Comparison of ENCODE assay signal across 28 cellular contexts in the genomic region with DNA sequence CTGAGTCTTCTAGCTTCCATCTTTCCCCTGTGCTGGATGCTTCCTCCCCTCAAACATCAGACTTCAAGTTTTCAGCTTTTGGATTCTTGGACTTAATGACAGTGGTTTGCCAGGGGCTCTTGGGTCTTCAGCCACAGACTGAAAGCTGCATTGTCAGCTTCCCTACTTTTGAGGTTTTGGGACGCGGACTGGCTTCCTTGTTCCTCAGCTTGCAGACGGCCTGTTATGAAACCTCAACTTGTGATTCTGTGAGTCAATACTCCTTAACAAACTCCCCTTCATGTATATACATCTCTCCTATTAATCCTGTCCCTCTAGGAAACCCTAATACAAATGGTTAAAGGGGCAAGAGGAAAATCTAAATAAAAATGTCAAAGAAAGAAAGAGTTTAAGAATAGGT.
DNase-seq lines count a peak whose midpoint lies in the region; ATAC-seq and TF ChIP-seq lines count a peak whose summit lies in the region.
"Had no signal": no experiment of that assay in that cellular context is flagged by ENCODE, and none has a peak within 500 bp of the region (broad histone marks: within the 10 kb centered on the region; RNA-seq: fewer than 3 reads in every experiment).

No MANE protein-coding gene starts in this region.

- H3K36me3 ChIP-seq in lung (ENCODE audit: control insufficient read depth in 2 of 2, insufficient read depth in 2 of 2, low read length in 2 of 2) (no peaks in the 10 kb centered on the region), upper lobe of right lung (no peaks in the 10 kb centered on the region)
- H3K36me3 ChIP-seq: breast epithelium, colonic mucosa, HAP-1, neutrophil, prostate gland, uterus had no signal

- ATAC-seq in lung (ENCODE audit: insufficient read depth, low FRiP score) (peak; percentile 27), upper lobe of right lung (peak; percentile 74), GM18861 (IDR thresholded peaks at IDR 0.05; ENCODE audit: unreplicated experiment) (no peak)
- ATAC-seq: activated CD8-positive, alpha-beta T cell treated with anti-CD3 and anti-CD28 coated beads for 36 hours; activated T-helper 17 cell treated with anti-CD3 and anti-CD28 coated beads, Interleukin-2, amount 50 U/mL, for 72 hours; effector memory CD8-positive, alpha-beta T cell; esophagus mucosa; stimulated activated naive CD8-positive, alpha-beta T cell treated with anti-CD3 and anti-CD28 coated beads, Interleukin-15, Interleukin-2, amounts not matched to agents 100 U/mL and 50 U/mL, for 24 hours; T-cell had no signal

- intact Hi-C loops in upper lobe of right lung (cut with DNase I): no loop called here

- no peak overlapping the region for H3K27ac ChIP-seq in lung (ENCODE audit: low read depth in 1 of 2, low read length in 1 of 2)
- peak overlapping the region; percentile 14 for H3K27ac ChIP-seq in upper lobe of right lung
- H3K27ac ChIP-seq: breast epithelium, colonic mucosa, neutrophil, prostate gland, testis, uterus had no signal

- TF ChIP-seq CTCF in lung (IDR thresholded peaks at IDR 0.05; ENCODE audit: control extremely low read depth, extremely low read depth): no peak
- no peak for TF ChIP-seq CTCF in upper lobe of right lung (IDR thresholded peaks at IDR 0.05)

- no peak overlapping the region for H3K4me3 ChIP-seq in lung
- H3K4me3 ChIP-seq in upper lobe of right lung: no peak overlapping the region
- H3K4me3 ChIP-seq: breast epithelium, colonic mucosa, HAP-1, heart right ventricle, prostate gland, testis, uterus had no signal

- H3K4me1 ChIP-seq in lung (ENCODE audit: control insufficient read depth in 2 of 2, insufficient read depth in 2 of 2, low read length in 2 of 2) (no peaks in the 10 kb centered on the region), upper lobe of right lung (no peaks in the 10 kb centered on the region)
- H3K4me1 ChIP-seq: breast epithelium, colonic mucosa, HAP-1, prostate gland, testis, uterus had no signal

- DNase-seq in SKM-1 treated with dmso at 0.1 percent for 144 hours (lab: John Stamatoyannopoulos, UW; ENCODE audit: unreplicated experiment) (peak; percentile 28), SKM-1 (lab: John Stamatoyannopoulos, UW; ENCODE audit: unreplicated experiment) (no peak), UCSD-AML1 (lab: John Stamatoyannopoulos, UW; ENCODE audit: unreplicated experiment) (peak; percentile 7), lung (ENCODE audit: low spot score) (peak; percentile 39), upper lobe of right lung (no peak), NCI-H69 (lab: John Stamatoyannopoulos, UW) (no peak), AG08396 (ENCODE audit: low spot score) (no peak)
- DNase-seq: activated CD8-positive, alpha-beta T cell treated with anti-CD3 and anti-CD28 coated beads for 36 hours; activated naive CD4-positive, alpha-beta T cell treated with anti-CD3 and anti-CD28 coated beads, Interleukin-2, amount 50 U/mL, for 16 hours; colonic mucosa; DMS153; effector memory CD8-positive, alpha-beta T cell; KBM-7; kidney glomerular epithelial cell; MM.1S; NCI-H1417 treated with DMSO at 0.1 percent for 48 hours; stimulated activated naive CD8-positive, alpha-beta T cell treated with anti-CD3 and anti-CD28 coated beads, Interleukin-15, Interleukin-2, amounts not matched to agents 100 U/mL and 50 U/mL, for 24 hours; T-cell; uterus had no signal

- H3K27me3 ChIP-seq in lung (ENCODE audit: control insufficient read depth, insufficient read depth) (no peaks in the 10 kb centered on the region), upper lobe of right lung (no peaks in the 10 kb centered on the region)
- H3K27me3 ChIP-seq: breast epithelium, colonic mucosa, heart right ventricle, neutrophil, testis, uterus had no signal

- 26 to 62% methylated on average over 3 of the region's 3 CpGs for WGBS in lung, 2 donors

- H3K9me3 ChIP-seq in lung (ENCODE audit: control insufficient read depth in 2 of 2, insufficient read depth in 1 of 2, low read length in 1 of 2): no peaks in the 10 kb centered on the region
- H3K9me3 ChIP-seq in upper lobe of right lung: no peaks in the 10 kb centered on the region
- H3K9me3 ChIP-seq: breast epithelium, colonic mucosa, HAP-1, heart right ventricle, neutrophil, prostate gland, testis, uterus had no signal

Comparison
In these comparisons a context has a peak if more than half of its experiments do, and no peak if none do; other contexts are left out.
1. DNase-seq: peak in SKM-1 treated with dmso at 0.1 percent for 144 hours (single experiment), UCSD-AML1 (single experiment) and lung (single experiment); none in SKM-1 (single experiment), upper lobe of right lung (single experiment), NCI-H69 (single experiment) and AG08396 (single experiment).